ENCODE assay signal across 1 cellular context in the genomic region with DNA sequence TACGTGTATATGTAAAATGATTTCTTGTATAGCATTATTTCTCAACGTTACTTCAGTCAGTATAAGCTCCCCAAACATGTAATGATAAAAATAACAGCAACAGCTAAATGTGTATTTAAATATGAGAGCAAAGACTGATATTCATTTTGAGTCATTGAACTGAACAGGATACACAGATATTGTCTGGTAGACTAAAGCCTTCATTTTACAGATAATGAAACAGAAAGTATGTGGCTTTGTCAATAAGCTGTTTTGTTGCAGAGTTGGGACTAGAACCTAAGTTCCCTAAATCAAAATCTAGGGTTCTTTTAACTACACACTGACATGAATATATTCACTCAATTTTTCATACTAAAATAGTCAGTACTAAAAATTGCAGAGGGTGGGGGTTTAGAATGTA.
TF ChIP-seq lines count a peak whose summit lies in the region.

No MANE protein-coding gene starts in this region.

TF ChIP-seq in GM12878, 131 proteins besides CTCF, POLR2A, EP300 and RAD21 (continued from another document):
- TF ChIP-seq, protein P1, sequence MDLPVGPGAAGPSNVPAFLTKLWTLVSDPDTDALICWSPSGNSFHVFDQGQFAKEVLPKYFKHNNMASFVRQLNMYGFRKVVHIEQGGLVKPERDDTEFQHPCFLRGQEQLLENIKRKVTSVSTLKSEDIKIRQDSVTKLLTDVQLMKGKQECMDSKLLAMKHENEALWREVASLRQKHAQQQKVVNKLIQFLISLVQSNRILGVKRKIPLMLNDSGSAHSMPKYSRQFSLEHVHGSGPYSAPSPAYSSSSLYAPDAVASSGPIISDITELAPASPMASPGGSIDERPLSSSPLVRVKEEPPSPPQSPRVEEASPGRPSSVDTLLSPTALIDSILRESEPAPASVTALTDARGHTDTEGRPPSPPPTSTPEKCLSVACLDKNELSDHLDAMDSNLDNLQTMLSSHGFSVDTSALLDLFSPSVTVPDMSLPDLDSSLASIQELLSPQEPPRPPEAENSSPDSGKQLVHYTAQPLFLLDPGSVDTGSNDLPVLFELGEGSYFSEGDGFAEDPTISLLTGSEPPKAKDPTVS (IDR thresholded peaks at IDR 0.05; ENCODE audit: low read depth, low read length) = no peak
- no peak for TF ChIP-seq MXI1 (IDR thresholded peaks at IDR 0.05; ENCODE audit: low read depth, low read length)
- TF ChIP-seq, protein P2, sequence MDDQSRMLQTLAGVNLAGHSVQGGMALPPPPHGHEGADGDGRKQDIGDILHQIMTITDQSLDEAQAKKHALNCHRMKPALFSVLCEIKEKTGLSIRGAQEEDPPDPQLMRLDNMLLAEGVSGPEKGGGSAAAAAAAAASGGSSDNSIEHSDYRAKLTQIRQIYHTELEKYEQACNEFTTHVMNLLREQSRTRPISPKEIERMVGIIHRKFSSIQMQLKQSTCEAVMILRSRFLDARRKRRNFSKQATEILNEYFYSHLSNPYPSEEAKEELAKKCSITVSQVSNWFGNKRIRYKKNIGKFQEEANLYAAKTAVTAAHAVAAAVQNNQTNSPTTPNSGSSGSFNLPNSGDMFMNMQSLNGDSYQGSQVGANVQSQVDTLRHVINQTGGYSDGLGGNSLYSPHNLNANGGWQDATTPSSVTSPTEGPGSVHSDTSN (IDR thresholded peaks at IDR 0.05; ENCODE audit: insufficient replicate concordance, low read depth, low read length) = no peak
- TF ChIP-seq MYC (IDR thresholded peaks at IDR 0.05; ENCODE audit: insufficient read depth, insufficient read length, insufficient replicate concordance, low read length, severe bottlenecking) = no peak
- no peak for TF ChIP-seq BHLHE40 (IDR thresholded peaks at IDR 0.05; ENCODE audit: borderline replicate concordance in 1 of 2, low read depth in 2 of 2, low read length in 1 of 2)
- no peak for TF ChIP-seq WRNIP1 (IDR thresholded peaks at IDR 0.05; ENCODE audit: borderline replicate concordance, low read depth, low read length)
- TF ChIP-seq NR2F1 (conservative IDR thresholded peaks at IDR 0.05) = no peak
